17 cellular contexts compared by ENCODE assay signal in genomic region chr7:127717502-127718125, GRCh38.
DNase-seq lines count a peak whose midpoint lies in the region; ATAC-seq, FAIRE-seq and TF ChIP-seq lines count a peak whose summit lies in the region.
"Had no signal": no experiment of that assay in that cellular context is flagged by ENCODE, and none has a peak within 500 bp of the region (broad histone marks: within the 10 kb centered on the region; RNA-seq: fewer than 3 reads in every experiment).

No MANE protein-coding gene starts in this region.

- H3K27ac ChIP-seq in osteoblast (ENCODE audit: low read depth, low read length) (peak overlapping the region; percentile 8), mesendoderm (ENCODE audit: low read depth, low read length) (no peak overlapping the region), testis (no peak overlapping the region)
- H3K27ac ChIP-seq: uterus had no signal

- H2BK120ac ChIP-seq in mesendoderm (ENCODE audit: low read depth, low read length): no peak overlapping the region

- no peak overlapping the region for H2BK5ac ChIP-seq in mesendoderm (ENCODE audit: low read length)

- no peak overlapping the region for H4K5ac ChIP-seq in mesendoderm (ENCODE audit: low read length)

- no peak overlapping the region for H2AFZ ChIP-seq in osteoblast (ENCODE audit: low read length)

- H3K27me3 Mint-ChIP-seq in activated T-cell treated with anti-CD3 and anti-CD28 coated beads, Interleukin-2, amount 50 U/mL, for 4 hours (ENCODE audit: low read depth): no peaks in the 10 kb centered on the region
- H3K27me3 Mint-ChIP-seq: naive B cell had no signal

- no peak overlapping the region for H3K18ac ChIP-seq in mesendoderm (ENCODE audit: low read length)

- H3K36me3 ChIP-seq in osteoblast (ENCODE audit: insufficient read depth, low read length): peaks cover 39% of the 10 kb centered on the region
- H3K36me3 ChIP-seq in mesendoderm (ENCODE audit: control insufficient read depth, insufficient read depth, low read length): peaks cover 3% of the 10 kb centered on the region
- H3K36me3 ChIP-seq in testis (ENCODE audit: low read depth, missing control alignments): no peaks in the 10 kb centered on the region
- H3K36me3 ChIP-seq: uterus had no signal

- no peak for TF ChIP-seq POLR2A in testis (IDR thresholded peaks at IDR 0.05)

- intact Hi-C loops in testis (cut with DNase I; ENCODE audit: low total_unique reads): no loop called here

- H3K9me3 Mint-ChIP-seq in activated T-cell treated with anti-CD3 and anti-CD28 coated beads, Interleukin-2, amount 50 U/mL, for 4 hours: no peaks in the 10 kb centered on the region

- H3K27me3 ChIP-seq in osteoblast (ENCODE audit: insufficient read depth, low read length): no peaks in the 10 kb centered on the region
- H3K27me3 ChIP-seq in mesendoderm (ENCODE audit: insufficient read depth, low read length, poor library complexity): no peaks in the 10 kb centered on the region
- H3K27me3 ChIP-seq in testis: no peaks in the 10 kb centered on the region
- H3K27me3 ChIP-seq: uterus had no signal

- H3K79me2 ChIP-seq in osteoblast (ENCODE audit: insufficient read depth, low read length) (peaks cover 90% of the 10 kb centered on the region), mesendoderm (ENCODE audit: control insufficient read depth, insufficient read depth, low read length) (peaks cover 6% of the 10 kb centered on the region)

- H3K4me1 Mint-ChIP-seq in activated T-cell treated with anti-CD3 and anti-CD28 coated beads, Interleukin-2, amount 50 U/mL, for 4 hours (ENCODE audit: low read depth): peaks cover 17% of the 10 kb centered on the region

- in situ Hi-C loops in astrocyte of the cerebellum (cut with HindIII; ENCODE audit: low sequenced_read_pairs): loop anchor here (25.0 kb wide), 1 partner anchor 495 kb away; no protein-coding TSS in a partner anchor

- FAIRE-seq in GM19239 (lab: Jason Lieb, UNC): no peak
- FAIRE-seq: D721Med had no signal

- peaks cover 8% of the 10 kb centered on the region for H3K79me1 ChIP-seq in mesendoderm (ENCODE audit: low read length)

- H3K4me3 Mint-ChIP-seq in activated T-cell treated with anti-CD3 and anti-CD28 coated beads, Interleukin-2, amount 50 U/mL, for 4 hours: no peak overlapping the region
- H3K4me3 Mint-ChIP-seq: naive B cell had no signal

- H3K9me3 ChIP-seq in osteoblast (ENCODE audit: low read depth, low read length) (no peaks in the 10 kb centered on the region), testis (no peaks in the 10 kb centered on the region)
- H3K9me3 ChIP-seq: uterus had no signal

- H3K4me2 ChIP-seq in osteoblast (ENCODE audit: insufficient read depth, low read length) (no peak overlapping the region), mesendoderm (ENCODE audit: low read length) (no peak overlapping the region)

- H3K23ac ChIP-seq in mesendoderm (ENCODE audit: low read length): no peak overlapping the region

- H3K56ac ChIP-seq in mesendoderm (ENCODE audit: low read length): no peak overlapping the region

- H3K4me1 ChIP-seq in osteoblast (ENCODE audit: insufficient read depth, low read length): no peaks in the 10 kb centered on the region
- H3K4me1 ChIP-seq in mesendoderm (ENCODE audit: control insufficient read depth, low read depth, low read length): no peaks in the 10 kb centered on the region
- H3K4me1 ChIP-seq in testis: no peaks in the 10 kb centered on the region
- H3K4me1 ChIP-seq: uterus had no signal

- H2AK5ac ChIP-seq in mesendoderm (ENCODE audit: low read length): no peak overlapping the region

- H3K4me3 ChIP-seq in astrocyte of the cerebellum (ENCODE audit: low read depth, low read length) (no peak overlapping the region), osteoblast (ENCODE audit: insufficient read depth, low read length) (no peak overlapping the region), mesendoderm (ENCODE audit: low read length) (no peak overlapping the region), testis (no peak overlapping the region)
- H3K4me3 ChIP-seq: uterus had no signal

- no peak overlapping the region for H2BK15ac ChIP-seq in mesendoderm (replicated peaks; ENCODE audit: low read depth)

- WGBS in mesendoderm (ENCODE audit: extremely low coverage, insufficient coverage, low lambda C conversion rate): no CpG with 5 or more reads among the region's 4 CpGs
- WGBS in testis, 2 donors: 92 to 95% methylated on average over 4 of the region's 4 CpGs

- H4K8ac ChIP-seq in mesendoderm (ENCODE audit: low read depth, low read length): no peak overlapping the region

- H4K20me1 ChIP-seq in osteoblast (ENCODE audit: insufficient read depth, low read length): peaks cover 26% of the 10 kb centered on the region

- peaks cover 67% of the 10 kb centered on the region for H3K36me3 Mint-ChIP-seq in activated T-cell treated with anti-CD3 and anti-CD28 coated beads, Interleukin-2, amount 50 U/mL, for 4 hours (ENCODE audit: insufficient read depth)

- H3K4ac ChIP-seq in mesendoderm (ENCODE audit: low read depth, low read length): no peak overlapping the region

- no peak for DNase-seq in activated T-cell treated with anti-CD3 and anti-CD28 coated beads, Interleukin-2, amount 50 U/mL, for 4 hours
- DNase-seq in activated T-cell treated with anti-CD3 and anti-CD28 coated beads, Interleukin-2, amount 50 U/mL, for 48 hours: no peak
- DNase-seq in HT1080 (ENCODE audit: low read depth) (peak; percentile 59), astrocyte of the cerebellum (ENCODE audit: low read depth) (peak; percentile 40), osteoblast (ENCODE audit: insufficient read length, low spot score, missing footprints) (no peak), GM19239 (ENCODE audit: insufficient read length, low spot score) (no peak), mesendoderm (no peak), testis (no peak)
- DNase-seq: aorta; effector CD8-positive, alpha-beta T cell; kidney glomerular epithelial cell; naive B cell; NCI-H1105 treated with DMSO at 0.1 percent for 48 hours; NCI-H524 treated with DMSO at 0.1 percent for 48 hours; uterus had no signal

- no peak overlapping the region for H3K9ac ChIP-seq in mesendoderm (ENCODE audit: low read length)

- no peak for TF ChIP-seq CTCF in astrocyte of the cerebellum (IDR thresholded peaks at IDR 0.05; ENCODE audit: low read depth, low read length, missing control alignments)
- TF ChIP-seq CTCF in osteoblast (IDR thresholded peaks at IDR 0.05; ENCODE audit: extremely low read depth, low read depth, low read length): no peak
- no peak for TF ChIP-seq CTCF in testis (IDR thresholded peaks at IDR 0.05)

- ATAC-seq in activated T-cell treated with anti-CD3 and anti-CD28 coated beads, Interleukin-2, amount 50 U/mL, for 4 hours: peak; percentile 41 to 46
- ATAC-seq: Panc1 had no signal

Comparison
In these comparisons a context has a peak if more than half of its experiments do, and no peak if none do; other contexts are left out.
1. DNase-seq: peak in HT1080 (single experiment) and astrocyte of the cerebellum (single experiment); none in activated T-cell treated with anti-CD3 and anti-CD28 coated beads, Interleukin-2, amount 50 U/mL, for 4 hours (single experiment), activated T-cell treated with anti-CD3 and anti-CD28 coated beads, Interleukin-2, amount 50 U/mL, for 48 hours (0 of 2), osteoblast (single experiment), GM19239 (single experiment), mesendoderm (single experiment) and testis (single experiment).